Comparison of ENCODE assay signal across 8 cellular contexts in the genomic region with DNA sequence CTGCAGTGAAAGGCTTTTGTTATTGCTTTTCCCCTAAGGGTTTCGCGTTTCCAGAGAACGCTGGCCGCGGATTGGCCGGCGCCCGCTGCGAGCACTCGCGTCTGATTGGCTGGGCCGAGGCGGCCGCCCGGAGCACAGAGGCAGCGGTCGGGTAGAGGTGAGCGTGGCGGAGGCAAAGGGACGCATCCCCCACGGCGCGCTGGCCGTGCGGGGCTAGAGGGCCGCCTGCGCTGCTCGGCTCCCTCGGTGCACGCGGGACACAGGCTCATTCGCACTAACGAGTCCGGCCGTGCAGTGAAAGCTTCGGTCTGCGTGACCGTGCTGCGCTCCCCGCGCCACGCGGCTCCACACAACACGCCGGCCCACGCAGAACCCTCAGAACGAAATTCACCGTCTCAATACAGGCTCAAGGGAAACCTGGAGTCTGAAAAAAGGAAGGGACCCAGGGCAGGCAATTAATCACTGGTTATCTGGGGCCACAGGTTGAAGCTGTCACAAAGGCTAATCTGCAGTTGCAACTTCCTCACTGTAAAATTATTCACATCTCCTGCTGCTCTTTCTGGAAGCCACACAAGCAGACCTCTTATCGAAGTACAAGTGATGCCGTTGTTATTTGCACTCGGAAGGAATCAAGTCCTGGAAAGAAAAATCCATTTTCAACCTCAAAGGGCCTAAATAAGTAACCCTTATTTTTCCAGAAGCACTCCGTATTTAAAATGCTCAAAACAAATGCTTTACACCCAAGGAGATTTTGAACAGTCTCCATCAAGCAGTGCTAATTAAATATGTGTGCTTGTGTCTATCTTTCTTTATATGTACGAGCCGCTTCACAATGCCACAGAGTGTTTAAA.
DNase-seq lines count a peak whose midpoint lies in the region; ATAC-seq and TF ChIP-seq lines count a peak whose summit lies in the region.

No MANE protein-coding gene starts in this region.

- H3K27me3 ChIP-seq in BLaER1 treated with 17β-estradiol and CSF1 and Interleukin-3, amounts not matched to agents 10 nM and 100 nM = peaks cover 0 to 92% (median 0%) of the 10 kb centered on the region in 11 experiments; a peak in 8 of 22 replicates
- peaks cover 0 to 64% (median 0%) of the 10 kb centered on the region in 9 donors for H3K27me3 ChIP-seq in heart left ventricle

- H3K4me2 ChIP-seq in BLaER1 treated with 17β-estradiol and CSF1 and Interleukin-3, amounts not matched to agents 10 nM and 100 nM = peak overlapping the region; percentile 88 to 99 (median 97)

- peaks cover 59% of the 10 kb centered on the region for H3K27me3 Mint-ChIP-seq in activated naive CD8-positive, alpha-beta T cell treated with anti-CD3 and anti-CD28 coated beads, Interleukin-2, amount 50 U/mL, for 24 hours

- peaks cover 34% of the 10 kb centered on the region for H3K4me1 Mint-ChIP-seq in activated naive CD8-positive, alpha-beta T cell treated with anti-CD3 and anti-CD28 coated beads, Interleukin-2, amount 50 U/mL, for 24 hours

- intact Hi-C loops in heart left ventricle (cut with DNase I) = loop anchor here in 9 of 10 donors (1.0 to 10.0 kb wide), 13 partner anchors 55 to 840 kb away; partner anchors contain the start of gene ZNF608 (in 1 of the 9)

- WGBS in heart left ventricle, 4 donors = 4% methylated on average over 47 to 54 of the region's 54 CpGs

- H3K4me1 ChIP-seq in BLaER1 treated with 17β-estradiol and CSF1 and Interleukin-3, amounts not matched to agents 10 nM and 100 nM = peaks cover 56 to 100% (median 98%) of the 10 kb centered on the region in 10 experiments
- peaks cover 7 to 77% (median 63%) of the 10 kb centered on the region in 12 donors for H3K4me1 ChIP-seq in heart left ventricle

- TF ChIP-seq CTCF in heart left ventricle (IDR thresholded peaks at IDR 0.05) = no peak

- H3K36me3 ChIP-seq in BLaER1 treated with 17β-estradiol and CSF1 and Interleukin-3, amounts not matched to agents 10 nM and 100 nM = peaks cover 0 to 43% (median 4%) of the 10 kb centered on the region in 11 experiments; a peak in 8 of 22 replicates
- H3K36me3 ChIP-seq in heart left ventricle = peaks cover 0 to 16% (median 6%) of the 10 kb centered on the region in 9 donors

- no peaks in the 10 kb centered on the region for H3K9me3 Mint-ChIP-seq in activated naive CD8-positive, alpha-beta T cell treated with anti-CD3 and anti-CD28 coated beads, Interleukin-2, amount 50 U/mL, for 24 hours

- H3K4me3 Mint-ChIP-seq in activated naive CD8-positive, alpha-beta T cell treated with anti-CD3 and anti-CD28 coated beads, Interleukin-2, amount 50 U/mL, for 24 hours = peak overlapping the region; percentile 56

- H3K36me3 Mint-ChIP-seq in activated naive CD8-positive, alpha-beta T cell treated with anti-CD3 and anti-CD28 coated beads, Interleukin-2, amount 50 U/mL, for 24 hours (ENCODE audit: low read depth) = peaks cover 2% of the 10 kb centered on the region

- DNase-seq in NCI-H69 (lab: John Stamatoyannopoulos, UW) (peak; percentile 98), heart left ventricle (peak; percentile 87 to 92 (median 90)), occipital lobe (lab: John Stamatoyannopoulos, UW) (peak; percentile 86), activated gamma-delta T cell (lab: John Stamatoyannopoulos, UW) (no peak)
- peak; percentile 41 for DNase-seq in activated naive CD8-positive, alpha-beta T cell treated with anti-CD3 and anti-CD28 coated beads, Interleukin-2, amount 50 U/mL, for 24 hours

- H3K27ac Mint-ChIP-seq in activated naive CD8-positive, alpha-beta T cell treated with anti-CD3 and anti-CD28 coated beads, Interleukin-2, amount 50 U/mL, for 24 hours = no peak overlapping the region

- peak overlapping the region; percentile 45 to 74 (median 62) for H3K4me3 ChIP-seq in BLaER1 treated with 17β-estradiol and CSF1 and Interleukin-3, amounts not matched to agents 10 nM and 100 nM
- H3K4me3 ChIP-seq in heart left ventricle = peak overlapping the region; percentile 27 to 74 (median 60)

- H3K27ac ChIP-seq in BLaER1 treated with 17β-estradiol and CSF1 and Interleukin-3, amounts not matched to agents 10 nM and 100 nM = peak overlapping the region in 9 of 11 experiments; percentile 24 to 63 (median 48); a peak in 14 of 22 replicates
- H3K27ac ChIP-seq in heart left ventricle = peak overlapping the region; percentile 41 to 92 (median 83)

- no peaks in the 10 kb centered on the region for H3K9me3 ChIP-seq in BLaER1 treated with 17β-estradiol and CSF1 and Interleukin-3, amounts not matched to agents 10 nM and 100 nM (replicated peaks in 1 of 11)
- H3K9me3 ChIP-seq in heart left ventricle = no peaks in the 10 kb centered on the region

- peak overlapping the region; percentile 55 to 73 (median 64); a peak in 21 of 22 replicates for H3K9ac ChIP-seq in BLaER1 treated with 17β-estradiol and CSF1 and Interleukin-3, amounts not matched to agents 10 nM and 100 nM

- ATAC-seq in GM18873 (IDR thresholded peaks at IDR 0.05; ENCODE audit: low FRiP score, unreplicated experiment) (peak; percentile 25), HG03378 (IDR thresholded peaks at IDR 0.05; ENCODE audit: unreplicated experiment) (peak; percentile 11), heart left ventricle (peak; percentile 70 to 91 (median 88))
- peak; percentile 62 for ATAC-seq in activated naive CD8-positive, alpha-beta T cell treated with anti-CD3 and anti-CD28 coated beads, Interleukin-2, amount 50 U/mL, for 24 hours

- peak in 1 of 2 donors; percentile 85 for TF ChIP-seq POLR2A in heart left ventricle (IDR thresholded peaks at IDR 0.05)

- peaks cover 21 to 100% (median 74%) of the 10 kb centered on the region in 11 experiments; a peak in 20 of 22 replicates for H4K20me1 ChIP-seq in BLaER1 treated with 17β-estradiol and CSF1 and Interleukin-3, amounts not matched to agents 10 nM and 100 nM

Comparison
In these comparisons a context has a peak if more than half of its experiments do, and no peak if none do; other contexts are left out.
1. ATAC-seq: peak in every context shown above with its lines; median percentile 88 in heart left ventricle; 62 in activated naive CD8-positive, alpha-beta T cell treated with anti-CD3 and anti-CD28 coated beads, Interleukin-2, amount 50 U/mL, for 24 hours; 25 in GM18873; 11 in HG03378.